7 cellular contexts compared by ENCODE assay signal in genomic region chr1:217190359-217190758, GRCh38.
"Had no signal": no experiment of that assay in that cellular context is flagged by ENCODE, and none has a peak within 500 bp of the region (broad histone marks: within the 10 kb centered on the region; RNA-seq: fewer than 3 reads in every experiment).

No MANE protein-coding gene starts in this region.

- DNase-seq: GM23248, GOT3, H9, HCEC 1CT, KBM-7 had no signal

- H3K27ac ChIP-seq: GM23248 had no signal

- H3K9ac ChIP-seq: GM23248 had no signal

- H2AFZ ChIP-seq: GM23248 had no signal

- FAIRE-seq: H54, HTR-8/SVneo had no signal

- H3K4me3 ChIP-seq: GM23248 had no signal
